In genomic region chr12:14937689-14938088, GRCh38 we compare ENCODE assay signal across 10 cellular contexts. TPM values are rescaled to one million over a fixed set of nuclear protein-coding genes. Genes with fewer than 3 reads are reported as not detected.
DNase-seq lines count a peak whose midpoint lies in the region; ATAC-seq and TF ChIP-seq lines count a peak whose summit lies in the region.
"Had no signal": no experiment of that assay in that cellular context is flagged by ENCODE, and none has a peak within 500 bp of the region (broad histone marks: within the 10 kb centered on the region; RNA-seq: fewer than 3 reads in every experiment).

No MANE protein-coding gene starts in this region.

- peak overlapping the region; percentile 5 for H3K27ac Mint-ChIP-seq in activated CD4-positive, alpha-beta T cell treated with anti-CD3 and anti-CD28 coated beads, Interleukin-2, amount 10 ng/mL, durations not matched to agents 7 days and 5 days
- H3K27ac Mint-ChIP-seq in activated T-helper 17 cell treated with anti-CD3 and anti-CD28 coated beads, Interleukin-2, amount 50 U/mL, for 72 hours = peak overlapping the region; percentile 53
- no peak overlapping the region for H3K27ac Mint-ChIP-seq in osteocyte (ENCODE audit: unreplicated experiment)

- H3K9me3 Mint-ChIP-seq in activated CD4-positive, alpha-beta T cell treated with anti-CD3 and anti-CD28 coated beads, Interleukin-2, amount 10 ng/mL, durations not matched to agents 7 days and 5 days = no peaks in the 10 kb centered on the region
- H3K9me3 Mint-ChIP-seq in activated T-helper 17 cell treated with anti-CD3 and anti-CD28 coated beads, Interleukin-2, amount 50 U/mL, for 72 hours = no peaks in the 10 kb centered on the region
- peaks cover 13% of the 10 kb centered on the region for H3K9me3 Mint-ChIP-seq in osteocyte (ENCODE audit: unreplicated experiment)

- H3K4me1 Mint-ChIP-seq in activated CD4-positive, alpha-beta T cell treated with anti-CD3 and anti-CD28 coated beads, Interleukin-2, amount 10 ng/mL, durations not matched to agents 7 days and 5 days = peaks cover 32% of the 10 kb centered on the region
- H3K4me1 Mint-ChIP-seq in activated T-helper 17 cell treated with anti-CD3 and anti-CD28 coated beads, Interleukin-2, amount 50 U/mL, for 72 hours = peaks cover 21% of the 10 kb centered on the region
- H3K4me1 Mint-ChIP-seq in osteocyte (ENCODE audit: unreplicated experiment) = peaks cover 8% of the 10 kb centered on the region

- CTCF ChIA-PET in activated CD4-positive, alpha-beta T cell treated with anti-CD3 and anti-CD28 coated beads, Interleukin-2, amount 10 ng/mL, durations not matched to agents 7 days and 5 days (lab: Charles Lee) = interaction anchor here (1.2 to 2.1 kb wide), 4 partner anchors 8 to 42 kb away, joined by 3 to 5 read pairs (median 4); no protein-coding TSS in a partner anchor

- ATAC-seq in HG03378 (IDR thresholded peaks at IDR 0.05; ENCODE audit: unreplicated experiment) = peak; percentile 42
- ATAC-seq in activated T-helper 17 cell treated with anti-CD3 and anti-CD28 coated beads, Interleukin-2, amount 50 U/mL, for 72 hours (replicated peaks) = peak; percentile 59

- peaks cover 86% of the 10 kb centered on the region for H3K36me3 Mint-ChIP-seq in activated CD4-positive, alpha-beta T cell treated with anti-CD3 and anti-CD28 coated beads, Interleukin-2, amount 10 ng/mL, durations not matched to agents 7 days and 5 days (ENCODE audit: low read depth)
- peaks cover 87% of the 10 kb centered on the region for H3K36me3 Mint-ChIP-seq in activated T-helper 17 cell treated with anti-CD3 and anti-CD28 coated beads, Interleukin-2, amount 50 U/mL, for 72 hours (ENCODE audit: low read depth)
- peaks cover 11% of the 10 kb centered on the region for H3K36me3 Mint-ChIP-seq in osteocyte (ENCODE audit: unreplicated experiment)

- no peak for DNase-seq in activated CD4-positive, alpha-beta T cell treated with anti-CD3 and anti-CD28 coated beads, Interleukin-2, amount 10 ng/mL, durations not matched to agents 7 days and 5 days
- DNase-seq in activated CD4-positive, alpha-beta T cell treated with anti-CD3 and anti-CD28 coated beads for 1 hour = no peak
- DNase-seq in retinal pigment epithelial cell (ENCODE audit: low read depth) (no peak), GOT3 (lab: John Stamatoyannopoulos, UW) (no peak), activated gamma-delta T cell (lab: John Stamatoyannopoulos, UW) (no peak), osteocyte (ENCODE audit: extremely low spot score, unreplicated experiment) (no peak)
- DNase-seq: hypothalamus had no signal

- no peaks in the 10 kb centered on the region for H3K27me3 Mint-ChIP-seq in activated CD4-positive, alpha-beta T cell treated with anti-CD3 and anti-CD28 coated beads, Interleukin-2, amount 10 ng/mL, durations not matched to agents 7 days and 5 days
- H3K27me3 Mint-ChIP-seq in activated T-helper 17 cell treated with anti-CD3 and anti-CD28 coated beads, Interleukin-2, amount 50 U/mL, for 72 hours = no peaks in the 10 kb centered on the region
- no peaks in the 10 kb centered on the region for H3K27me3 Mint-ChIP-seq in osteocyte (ENCODE audit: unreplicated experiment)

- no peak overlapping the region for H3K4me3 ChIP-seq in retinal pigment epithelial cell (ENCODE audit: low read length)
- H3K4me3 ChIP-seq: SJSA1 had no signal

- no peak overlapping the region for H3K4me3 Mint-ChIP-seq in activated CD4-positive, alpha-beta T cell treated with anti-CD3 and anti-CD28 coated beads, Interleukin-2, amount 10 ng/mL, durations not matched to agents 7 days and 5 days
- H3K4me3 Mint-ChIP-seq in activated T-helper 17 cell treated with anti-CD3 and anti-CD28 coated beads, Interleukin-2, amount 50 U/mL, for 72 hours = no peak overlapping the region
- no peak overlapping the region for H3K4me3 Mint-ChIP-seq in osteocyte (ENCODE audit: unreplicated experiment)

- peak; percentile 16 for TF ChIP-seq CTCF in retinal pigment epithelial cell (conservative IDR thresholded peaks at IDR 0.05; ENCODE audit: low read depth, low read length)
- no peak for TF ChIP-seq CTCF in osteocyte (IDR thresholded peaks at IDR 0.05)

- POLR2A ChIA-PET in activated CD4-positive, alpha-beta T cell treated with anti-CD3 and anti-CD28 coated beads, Interleukin-2, amount 10 ng/mL, durations not matched to agents 7 days and 5 days (lab: Charles Lee) = no interaction called here

RNA-seq across cellular contexts. Expression of gene ERP27, which starts 0.6 kb away (rescaled TPM):
- 10 to 100 TPM in 1 of 2 experiments, 1 to 10 TPM in 1; 8.3 to 11.3 TPM for total RNA-seq in activated CD4-positive, alpha-beta T cell treated with anti-CD3 and anti-CD28 coated beads, Interleukin-2, amount 10 ng/mL, durations not matched to agents 7 days and 5 days
- total RNA-seq in activated T-helper 17 cell treated with anti-CD3 and anti-CD28 coated beads, Interleukin-2, amount 50 U/mL, for 72 hours = 1 to 10 TPM; 5.2 to 9.4 TPM
- 0.50 and 0.70 TPM in 2 replicates for total RNA-seq in osteocyte
- total RNA-seq: SJSA1 had no signal

RNA-seq across cellular contexts. Expression of gene ARHGDIB, which starts 23.7 kb away (rescaled TPM):
- 1,000 to 10,000 TPM; 1,588 to 1,891 TPM for total RNA-seq in activated CD4-positive, alpha-beta T cell treated with anti-CD3 and anti-CD28 coated beads, Interleukin-2, amount 10 ng/mL, durations not matched to agents 7 days and 5 days
- total RNA-seq in activated T-helper 17 cell treated with anti-CD3 and anti-CD28 coated beads, Interleukin-2, amount 50 U/mL, for 72 hours = 100 to 1,000 TPM; 691 to 930 TPM
- total RNA-seq in osteocyte = 13.8 and 14.4 TPM in 2 replicates

RNA-seq across cellular contexts. Expression of gene PDE6H, which starts 35.2 kb away (rescaled TPM):
- total RNA-seq in activated CD4-positive, alpha-beta T cell treated with anti-CD3 and anti-CD28 coated beads, Interleukin-2, amount 10 ng/mL, durations not matched to agents 7 days and 5 days = not detected
- not detected for total RNA-seq in activated T-helper 17 cell treated with anti-CD3 and anti-CD28 coated beads, Interleukin-2, amount 50 U/mL, for 72 hours
- not detected in 2 replicates for total RNA-seq in osteocyte
- total RNA-seq: SJSA1 had no signal

RNA-seq across cellular contexts. Expression of gene MGP, which starts 52.0 kb away (rescaled TPM):
- under 1 TPM in 1 of 2 experiments, not detected in 1; 0.20 TPM for total RNA-seq in activated CD4-positive, alpha-beta T cell treated with anti-CD3 and anti-CD28 coated beads, Interleukin-2, amount 10 ng/mL, durations not matched to agents 7 days and 5 days
- total RNA-seq in activated T-helper 17 cell treated with anti-CD3 and anti-CD28 coated beads, Interleukin-2, amount 50 U/mL, for 72 hours = under 1 TPM in 1 of 2 donors, not detected in 1; 0.74 TPM
- total RNA-seq in osteocyte = 74.1 and 92.6 TPM in 2 replicates
- total RNA-seq: SJSA1 had no signal

Comparison
In these comparisons a context has a peak if more than half of its experiments do, and no peak if none do; other contexts are left out.
1. RNA of gene ARHGDIB, which starts 23.7 kb away (total RNA-seq): 1,588 to 1,891 TPM in activated CD4-positive, alpha-beta T cell treated with anti-CD3 and anti-CD28 coated beads, Interleukin-2, amount 10 ng/mL, durations not matched to agents 7 days and 5 days and 691 to 930 TPM in activated T-helper 17 cell treated with anti-CD3 and anti-CD28 coated beads, Interleukin-2, amount 50 U/mL, for 72 hours; 13.8 to 14.4 TPM in osteocyte; every median in the first group is over 10 times any median in the second.